ENCODE assay signal across 1 cellular context in genomic region chr1:61618755-61619154, GRCh38.
TF ChIP-seq lines count a peak whose summit lies in the region.

No MANE protein-coding gene starts in this region.

TF ChIP-seq in H1, 55 proteins besides CTCF, POLR2A, EP300 and RAD21:
- no peak for TF ChIP-seq TEAD4 (IDR thresholded peaks at IDR 0.05; ENCODE audit: low read depth, low read length)
- TF ChIP-seq MAFK (IDR thresholded peaks at IDR 0.05; ENCODE audit: low read depth, low read length), result no peak
- TF ChIP-seq HDAC6 (IDR thresholded peaks at IDR 0.05; ENCODE audit: low read depth, low read length), result no peak
- TF ChIP-seq RNF2 (IDR thresholded peaks at IDR 0.05; ENCODE audit: borderline replicate concordance, low read depth, low read length, missing control alignments, poor library complexity, severe bottlenecking), result no peak
- no peak for TF ChIP-seq KDM1A (IDR thresholded peaks at IDR 0.05; ENCODE audit: borderline replicate concordance, low read length)
- no peak for TF ChIP-seq SP1 (IDR thresholded peaks at IDR 0.05; ENCODE audit: low read depth, low read length)
- no peak for TF ChIP-seq SAP30 (IDR thresholded peaks at IDR 0.05; ENCODE audit: insufficient read depth, insufficient replicate concordance, low read length)
- no peak for TF ChIP-seq USF2 (IDR thresholded peaks at IDR 0.05; ENCODE audit: low read length)
- TF ChIP-seq CHD7 (IDR thresholded peaks at IDR 0.05; ENCODE audit: insufficient replicate concordance, low read length), result no peak
- no peak for TF ChIP-seq CBX8 (IDR thresholded peaks at IDR 0.05; ENCODE audit: borderline replicate concordance, low read depth, low read length)
- TF ChIP-seq BCL11A (IDR thresholded peaks at IDR 0.05; ENCODE audit: low read depth in 2 of 2, low read length in 2 of 2), result no peak
- TF ChIP-seq ATF2 (IDR thresholded peaks at IDR 0.05; ENCODE audit: low read length), result no peak
- TF ChIP-seq CREB1 (IDR thresholded peaks at IDR 0.05), result no peak
- no peak for TF ChIP-seq CTBP2 (IDR thresholded peaks at IDR 0.05; ENCODE audit: borderline replicate concordance, insufficient read depth, insufficient read length, low read length)
- TF ChIP-seq RFX5 (IDR thresholded peaks at IDR 0.05; ENCODE audit: borderline replicate concordance, low read depth, low read length), result no peak
- no peak for TF ChIP-seq SP2 (IDR thresholded peaks at IDR 0.05; ENCODE audit: low read length)
- no peak for TF ChIP-seq CHD1 (IDR thresholded peaks at IDR 0.05; ENCODE audit: low read depth, low read length)
- no peak for TF ChIP-seq POLR2AphosphoS5 (IDR thresholded peaks at IDR 0.05; ENCODE audit: low read depth, low read length)
- no peak for TF ChIP-seq NANOG (IDR thresholded peaks at IDR 0.05; ENCODE audit: insufficient read depth, low read depth, low read length, poor library complexity, severe bottlenecking)
